In the genomic region with DNA sequence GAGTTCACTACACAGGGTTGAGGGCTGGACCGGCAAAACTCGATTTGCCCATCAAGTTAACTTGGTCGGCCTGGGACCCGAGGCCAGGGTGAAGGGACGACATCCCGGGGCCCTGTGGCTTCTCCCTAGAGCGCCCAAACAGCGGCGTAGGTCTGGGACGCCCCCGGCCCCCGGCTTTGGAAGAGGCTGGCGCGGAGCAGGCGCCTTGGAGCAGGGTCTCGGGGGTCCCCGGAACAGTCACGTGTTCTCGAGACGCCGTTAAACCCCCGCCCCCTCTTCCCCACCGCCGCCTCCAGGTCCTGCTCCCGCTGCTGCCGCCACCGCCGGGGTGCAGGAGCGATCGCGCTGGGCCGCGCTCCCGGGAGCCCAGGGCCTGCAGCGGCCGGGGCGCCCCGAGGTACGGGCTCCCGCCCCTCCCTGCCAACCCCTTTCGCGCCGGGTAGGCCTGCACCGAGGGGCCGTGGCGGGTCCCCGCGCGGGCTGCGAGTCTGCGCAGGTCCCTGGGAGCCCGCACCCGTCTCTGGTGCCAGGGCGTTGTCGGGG, we compare ENCODE assay signal across 11 cellular contexts. TPM values are rescaled to one million over a fixed set of nuclear protein-coding genes. Genes with fewer than 3 reads are reported as not detected.
A peak's percentile ranks its signal among the peaks of the same experiment; 100 is the strongest.
DNase-seq lines count a peak whose midpoint lies in the region; ATAC-seq and TF ChIP-seq lines count a peak whose summit lies in the region.
"Had no signal": no experiment of that assay in that cellular context is flagged by ENCODE, and none has a peak within 500 bp of the region (broad histone marks: within the 10 kb centered on the region; RNA-seq: fewer than 3 reads in every experiment).

A gene (plus strand): TSS at position 289 of the 543 bp plus-strand sequence. CDS start 6,382 bp downstream, outside the sequence.

- H3K4me3 ChIP-seq in H7 (ENCODE audit: insufficient read depth, low read depth, low read length) (peak within 1 kb of the TSS; percentile 76), kidney epithelial cell (ENCODE audit: low read depth, low read length) (peak within 1 kb of the TSS; percentile 56), gastrocnemius medialis (peak within 1 kb of the TSS; percentile 39 to 51 (median 45))

- H3K36me3 Mint-ChIP-seq in chondrocyte (ENCODE audit: low read depth) = peaks cover 1% of the 10 kb centered on the region

- ATAC-seq in gastrocnemius medialis (no peak), HG03442 (IDR thresholded peaks at IDR 0.05; ENCODE audit: unreplicated experiment) (no peak)

- in situ Hi-C loops in gastrocnemius medialis (cut with MboI; ENCODE audit: low sequenced_read_pairs in 4 of 4) = loop anchor here in 3 of 4 donors (25.0 kb wide), 2 partner anchors 231 to 856 kb away; no protein-coding TSS in a partner anchor

- no peaks in the 10 kb centered on the region for H3K9me3 ChIP-seq in gastrocnemius medialis

- H3K9me3 Mint-ChIP-seq in chondrocyte (ENCODE audit: low read depth) = no peaks in the 10 kb centered on the region
- H3K9me3 Mint-ChIP-seq: naive B cell had no signal

- peaks cover 7% of the 10 kb centered on the region for H3K4me1 Mint-ChIP-seq in chondrocyte (ENCODE audit: low read depth)

- DNase-seq in H7 (peak; percentile 71), chondrocyte (ENCODE audit: low spot score) (no peak), kidney epithelial cell (ENCODE audit: low read depth) (no peak), gastrocnemius medialis (no peak), erythroblast (lab: John Stamatoyannopoulos, UW) (no peak), activated T-cell treated with anti-CD3 and anti-CD28 coated beads for 4 hours (no peak), GM19238 (ENCODE audit: insufficient read length, low spot score) (no peak)
- DNase-seq: CD8-positive, alpha-beta memory T cell; naive B cell had no signal

- peaks cover 5 to 6% of the 10 kb centered on the region in 2 donors for H3K4me1 ChIP-seq in gastrocnemius medialis

- intact Hi-C loops in gastrocnemius medialis (cut with DNase I; ENCODE audit: low total_unique reads) = no loop called here

- TF ChIP-seq POLR2A in gastrocnemius medialis (IDR thresholded peaks at IDR 0.05) (no peak), erythroblast (IDR thresholded peaks at IDR 0.05; ENCODE audit: low read length) (no peak)

- H3K27me3 Mint-ChIP-seq in chondrocyte (ENCODE audit: low read depth) = peaks cover 49% of the 10 kb centered on the region

- H3K27me3 ChIP-seq in H7 (ENCODE audit: control insufficient read depth, insufficient read depth, low read length) (peaks cover 33% of the 10 kb centered on the region), kidney epithelial cell (ENCODE audit: control insufficient read depth, insufficient read depth, low read length) (no peaks in the 10 kb centered on the region), gastrocnemius medialis (peaks cover 21 to 43% (median 25%) of the 10 kb centered on the region in 3 donors)

- no peak for TF ChIP-seq CTCF in chondrocyte (IDR thresholded peaks at IDR 0.05)
- TF ChIP-seq CTCF in kidney epithelial cell (IDR thresholded peaks at IDR 0.05; ENCODE audit: insufficient read depth, low read length, poor library complexity, severe bottlenecking) = no peak
- TF ChIP-seq CTCF in gastrocnemius medialis (IDR thresholded peaks at IDR 0.05 in 4 of 5, conservative IDR thresholded peaks at IDR 0.05 in 1 of 5) = no peak

- peak within 1 kb of the TSS in 2 of 4 donors; percentile 46 to 48 for H3K27ac ChIP-seq in gastrocnemius medialis

- H3K27ac Mint-ChIP-seq in chondrocyte (ENCODE audit: unreplicated experiment) = no peak within 1 kb of the TSS
- H3K27ac Mint-ChIP-seq: CD8-positive, alpha-beta memory T cell; naive B cell had no signal

- peak within 1 kb of the TSS; percentile 46 for H3K4me3 Mint-ChIP-seq in chondrocyte (ENCODE audit: unreplicated experiment)
- H3K4me3 Mint-ChIP-seq: CD8-positive, alpha-beta memory T cell had no signal

- H3K36me3 ChIP-seq in H7 (replicated peaks; ENCODE audit: control insufficient read depth, insufficient read depth, low read length) (no peaks in the 10 kb centered on the region), kidney epithelial cell (ENCODE audit: control insufficient read depth, insufficient read depth, low read length) (no peaks in the 10 kb centered on the region), gastrocnemius medialis (no peaks in the 10 kb centered on the region)

RNA-seq across cellular contexts. Expression of the gene that starts here (rescaled TPM):
- total RNA-seq in H7 (2014; rRNA removed; shearing (Covaris generic)) = 0.15 and 0.83 TPM in 2 replicates
- total RNA-seq in chondrocyte (not detected in 3 replicates), kidney epithelial cell (1.3 TPM in 1 of 2 replicates, not detected in the other), gastrocnemius medialis (not detected)
- total RNA-seq: CD8-positive, alpha-beta memory T cell; NCI-H460 had no signal

Comparison
In these comparisons a context has a peak if more than half of its experiments do, and no peak if none do; other contexts are left out.
1. Peak in DNase-seq and H3K4me3 ChIP-seq in H7; RNA of the gene not detected or under 1 TPM.